ENCODE assay signal across 11 cellular contexts in the genomic region with DNA sequence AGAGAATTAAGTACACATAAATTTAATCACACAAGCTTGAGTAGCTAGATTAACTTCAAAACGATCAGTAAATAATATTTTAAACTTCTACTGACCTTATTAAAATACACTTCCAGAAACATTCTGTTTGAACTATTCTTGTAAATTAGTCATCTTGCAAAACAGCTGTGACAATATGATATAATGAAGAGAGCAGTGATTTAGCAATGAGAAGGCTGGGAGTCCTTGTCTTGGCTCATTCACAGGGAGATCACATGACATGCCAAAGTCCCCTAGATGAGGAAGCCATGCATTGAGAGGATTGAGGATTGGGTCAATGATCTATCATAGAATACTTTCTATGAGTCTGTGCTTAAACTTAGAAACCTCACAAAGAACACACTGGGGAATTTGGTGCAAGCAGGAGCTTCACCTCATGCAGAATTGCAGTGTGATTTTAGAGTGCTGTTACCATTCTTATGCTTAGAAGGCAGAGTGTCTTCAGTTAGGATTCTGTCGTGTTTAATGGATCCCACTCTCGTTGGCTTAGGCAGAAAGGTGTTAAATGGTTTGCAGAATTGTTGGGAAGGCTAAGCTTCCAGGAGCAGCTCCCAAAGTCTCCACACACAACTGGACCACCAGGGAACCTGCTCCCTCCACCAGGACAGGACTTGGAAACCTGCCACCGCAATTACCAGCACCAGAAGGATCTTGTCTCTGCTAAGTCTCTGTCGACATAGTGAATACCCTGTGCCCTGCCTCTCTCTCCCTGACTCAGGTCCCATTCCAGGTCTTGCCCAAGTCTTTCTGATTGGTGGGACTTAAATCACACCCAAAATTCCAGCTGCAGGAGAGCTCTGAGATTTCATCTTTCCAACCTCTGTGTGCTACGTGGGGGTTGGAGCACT.
DNase-seq lines count a peak whose midpoint lies in the region; ATAC-seq and TF ChIP-seq lines count a peak whose summit lies in the region.
"Had no signal": no experiment of that assay in that cellular context is flagged by ENCODE, and none has a peak within 500 bp of the region (broad histone marks: within the 10 kb centered on the region; RNA-seq: fewer than 3 reads in every experiment).

No MANE protein-coding gene starts in this region.

- H3K23ac ChIP-seq in mesenchymal stem cell (ENCODE audit: low read length in 2 of 2), result no peak overlapping the region

- POLR2A ChIA-PET in CD8-positive, alpha-beta T cell (lab: Charles Lee), result no interaction called here

- H3K4ac ChIP-seq in mesenchymal stem cell (ENCODE audit: low read depth in 1 of 2, low read length in 2 of 2), result no peak overlapping the region

- no peaks in the 10 kb centered on the region for H3K36me3 ChIP-seq in esophagus muscularis mucosa
- peaks cover 0 to 22% of the 10 kb centered on the region in 2 experiments for H3K36me3 ChIP-seq in mesenchymal stem cell (ENCODE audit: control insufficient read depth in 1 of 2, insufficient read depth in 2 of 2, low read depth in 1 of 2, low read length in 2 of 2)
- no peaks in the 10 kb centered on the region for H3K36me3 ChIP-seq in uterus
- no peaks in the 10 kb centered on the region for H3K36me3 ChIP-seq in CD8-positive, alpha-beta T cell (ENCODE audit: insufficient read depth, low read length)

- no peak overlapping the region for H2BK15ac ChIP-seq in mesenchymal stem cell (ENCODE audit: low read depth, poor library complexity, severe bottlenecking)

- no peak for TF ChIP-seq EP300 in esophagus muscularis mucosa (IDR thresholded peaks at IDR 0.05)

- CTCF ChIA-PET in CD8-positive, alpha-beta T cell (lab: Charles Lee), result no interaction called here

- H3K18ac ChIP-seq in mesenchymal stem cell (ENCODE audit: low read depth in 1 of 2, low read length in 2 of 2), result peak overlapping the region in 1 of 2 experiments; percentile 42

- 36% methylated on average over 6 of the region's 6 CpGs for WGBS in esophagus muscularis mucosa
- WGBS in mesenchymal stem cell, result 90% methylated on average over 4 of the region's 6 CpGs

- no peak overlapping the region for H3K27ac Mint-ChIP-seq in CD8-positive, alpha-beta T cell
- H3K27ac Mint-ChIP-seq: activated B cell treated with CpG ODN at 0.5 μM for 24 hours had no signal

- no peak overlapping the region for H2BK120ac ChIP-seq in mesenchymal stem cell (ENCODE audit: low read depth, low read length)

- H3K4me1 Mint-ChIP-seq in CD8-positive, alpha-beta T cell (ENCODE audit: low read depth), result no peaks in the 10 kb centered on the region
- H3K4me1 Mint-ChIP-seq: activated B cell treated with CpG ODN at 0.5 μM for 24 hours had no signal

- H4K8ac ChIP-seq in mesenchymal stem cell (ENCODE audit: low read length), result no peak overlapping the region

- H3K9ac ChIP-seq in mesenchymal stem cell (ENCODE audit: low read length), result peak overlapping the region; percentile 59

- TF ChIP-seq CTCF in esophagus muscularis mucosa (IDR thresholded peaks at IDR 0.05) (no peak), uterus (IDR thresholded peaks at IDR 0.05) (no peak)
- TF ChIP-seq CTCF in CD8-positive, alpha-beta T cell (IDR thresholded peaks at IDR 0.05), result no peak

- peak overlapping the region in 1 of 2 experiments; percentile 46 for H3K14ac ChIP-seq in mesenchymal stem cell (ENCODE audit: low read length in 2 of 2)

- ATAC-seq in CD8-positive, alpha-beta T cell, result no peak
- no peak for ATAC-seq in GM18867 (IDR thresholded peaks at IDR 0.05; ENCODE audit: unreplicated experiment)
- ATAC-seq: HCT116 had no signal

- H3K27ac ChIP-seq in esophagus muscularis mucosa (replicated peaks in 1 of 4), result peak overlapping the region in 3 of 4 donors; percentile 20 to 63 (median 28)
- H3K27ac ChIP-seq in mesenchymal stem cell (ENCODE audit: low read length, poor library complexity, severe bottlenecking), result no peak overlapping the region
- peak overlapping the region; percentile 49 to 57 for H3K27ac ChIP-seq in uterus
- H3K27ac ChIP-seq in CD8-positive, alpha-beta T cell (ENCODE audit: low read depth, low read length), result no peak overlapping the region

- no peak for TF ChIP-seq POLR2A in esophagus muscularis mucosa (IDR thresholded peaks at IDR 0.05; ENCODE audit: low read depth)
- TF ChIP-seq POLR2A in uterus (IDR thresholded peaks at IDR 0.05), result no peak

- DNase-seq in NCI-H510A treated with DMSO at 0.1 percent for 48 hours (lab: John Stamatoyannopoulos, UW) (peak; percentile 41), NCI-H510A (lab: John Stamatoyannopoulos, UW) (no peak), esophagus muscularis mucosa (ENCODE audit: extremely low spot score) (no peak), mesenchymal stem cell (peak; percentile 66), uterus (peak; percentile 48 to 57), activated gamma-delta T cell treated with Interleukin-2 at 50 U/mL for 16 hours (no peak)
- no peak for DNase-seq in CD8-positive, alpha-beta T cell
- DNase-seq: activated B cell treated with CpG ODN at 0.5 μM for 24 hours; activated naive CD4-positive, alpha-beta T cell treated with Interleukin-2 at 50 U/mL for 16 hours had no signal

- H3K9me3 Mint-ChIP-seq in CD8-positive, alpha-beta T cell, result no peaks in the 10 kb centered on the region
- H3K9me3 Mint-ChIP-seq: activated B cell treated with CpG ODN at 0.5 μM for 24 hours had no signal

- no peak overlapping the region for H2AFZ ChIP-seq in mesenchymal stem cell (ENCODE audit: low read depth, low read length)

- peaks cover 21% of the 10 kb centered on the region for H3K27me3 Mint-ChIP-seq in CD8-positive, alpha-beta T cell (ENCODE audit: low read depth)

- no peak overlapping the region for H2BK5ac ChIP-seq in mesenchymal stem cell (ENCODE audit: low read depth, low read length, poor library complexity, severe bottlenecking)

- no peaks in the 10 kb centered on the region for H3K9me3 ChIP-seq in esophagus muscularis mucosa
- H3K9me3 ChIP-seq in mesenchymal stem cell (ENCODE audit: control insufficient read depth, low read length), result no peaks in the 10 kb centered on the region
- H3K9me3 ChIP-seq in uterus, result no peaks in the 10 kb centered on the region
- no peaks in the 10 kb centered on the region for H3K9me3 ChIP-seq in CD8-positive, alpha-beta T cell (ENCODE audit: low read length)

- peak overlapping the region; percentile 37 for H2AK5ac ChIP-seq in mesenchymal stem cell (ENCODE audit: low read length, severe bottlenecking)

- H3K36me3 Mint-ChIP-seq in CD8-positive, alpha-beta T cell, result no peaks in the 10 kb centered on the region

- H3K4me3 ChIP-seq in esophagus muscularis mucosa (no peak overlapping the region), mesenchymal stem cell (ENCODE audit: insufficient read depth in 1 of 2, low read depth in 1 of 2, low read length in 2 of 2) (no peak overlapping the region), uterus (no peak overlapping the region)
- H3K4me3 ChIP-seq in CD8-positive, alpha-beta T cell (ENCODE audit: low read depth, low read length), result no peak overlapping the region

- no peak overlapping the region for H3K4me3 Mint-ChIP-seq in CD8-positive, alpha-beta T cell
- H3K4me3 Mint-ChIP-seq: activated B cell treated with CpG ODN at 0.5 μM for 24 hours had no signal

- H3K27me3 ChIP-seq in esophagus muscularis mucosa (peaks cover 0 to 10% (median 2%) of the 10 kb centered on the region in 4 donors), mesenchymal stem cell (ENCODE audit: control insufficient read depth in 1 of 2, insufficient read depth in 1 of 2, low read length in 2 of 2) (no peaks in the 10 kb centered on the region), uterus (no peaks in the 10 kb centered on the region)
- H3K27me3 ChIP-seq in CD8-positive, alpha-beta T cell (ENCODE audit: insufficient read depth, low read length), result no peaks in the 10 kb centered on the region

- H3K79me1 ChIP-seq in mesenchymal stem cell (replicated peaks; ENCODE audit: low read length, poor library complexity, severe bottlenecking), result peaks cover 12% of the 10 kb centered on the region

- no peak overlapping the region for H2BK12ac ChIP-seq in mesenchymal stem cell (ENCODE audit: low read length in 2 of 2)

- H3K4me2 ChIP-seq in mesenchymal stem cell (ENCODE audit: low read length, poor library complexity, severe bottlenecking), result no peak overlapping the region

- intact Hi-C loops in esophagus muscularis mucosa (cut with DNase I) (no loop called here), uterus (cut with DNase I; ENCODE audit: low total_unique reads) (no loop called here)
- intact Hi-C loops in CD8-positive, alpha-beta T cell (cut with DNase I, micrococcal nuclease), result no loop called here

- H3K4me1 ChIP-seq in esophagus muscularis mucosa (peaks cover 0 to 6% (median 3%) of the 10 kb centered on the region in 4 donors), mesenchymal stem cell (ENCODE audit: control insufficient read depth, insufficient read depth, low read depth, low read length) (peaks cover 5% of the 10 kb centered on the region), uterus (no peaks in the 10 kb centered on the region)
- no peaks in the 10 kb centered on the region for H3K4me1 ChIP-seq in CD8-positive, alpha-beta T cell (ENCODE audit: insufficient read depth, low read length)

- no peak overlapping the region for H4K91ac ChIP-seq in mesenchymal stem cell (ENCODE audit: low read length)

Comparison
In these comparisons a context has a peak if more than half of its experiments do, and no peak if none do; other contexts are left out.
1. DNase-seq: peak in NCI-H510A treated with DMSO at 0.1 percent for 48 hours (single experiment), mesenchymal stem cell (single experiment) and uterus (2 of 2); none in NCI-H510A (single experiment), esophagus muscularis mucosa (single experiment), CD8-positive, alpha-beta T cell (0 of 7) and activated gamma-delta T cell treated with Interleukin-2 at 50 U/mL for 16 hours (single experiment).
2. H3K27ac ChIP-seq: peak in esophagus muscularis mucosa (3 of 4) and uterus (2 of 2); none in mesenchymal stem cell (single experiment) and CD8-positive, alpha-beta T cell (single experiment).